Comparison of ENCODE assay signal across 1 cellular context in the genomic region with DNA sequence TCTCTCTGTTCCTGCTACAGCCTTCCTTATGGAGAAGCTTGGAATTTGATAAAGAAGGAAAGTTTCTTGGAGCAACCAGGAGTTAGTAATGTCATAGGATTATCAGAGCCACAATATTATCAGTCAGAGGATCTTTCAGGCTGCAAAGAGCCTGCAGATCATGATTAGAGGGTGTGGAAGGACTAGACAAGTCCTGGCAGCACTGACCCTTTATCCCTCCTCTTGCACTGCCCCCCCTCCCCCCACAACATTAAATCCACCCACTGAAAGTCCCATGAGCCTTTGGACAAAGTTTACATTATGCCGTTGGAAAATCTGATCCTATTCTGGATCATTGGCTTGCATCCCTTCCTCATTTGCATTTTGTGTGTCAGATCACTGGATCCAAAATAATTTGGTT.
TF ChIP-seq lines count a peak whose summit lies in the region.

No MANE protein-coding gene starts in this region.

TF ChIP-seq in HCT116, 20 proteins besides CTCF, POLR2A, EP300 and RAD21:
- TF ChIP-seq SRF (IDR thresholded peaks at IDR 0.05; ENCODE audit: low read depth) (no peak), ZNF274 (IDR thresholded peaks at IDR 0.05; ENCODE audit: low read depth, low read length) (no peak), ZFX (IDR thresholded peaks at IDR 0.05) (no peak), JUND (IDR thresholded peaks at IDR 0.05) (no peak), CBX3 (IDR thresholded peaks at IDR 0.05; ENCODE audit: low read depth) (no peak), ELF1 (IDR thresholded peaks at IDR 0.05; ENCODE audit: borderline replicate concordance, low read depth) (no peak), CEBPB (IDR thresholded peaks at IDR 0.05; ENCODE audit: low read depth) (no peak), TCF7L2 (IDR thresholded peaks at IDR 0.05; ENCODE audit: borderline replicate concordance, extremely low read depth, insufficient read depth, insufficient read length) (no peak), EZH2 (IDR thresholded peaks at IDR 0.05) (no peak), FOSL1 (IDR thresholded peaks at IDR 0.05; ENCODE audit: low read depth) (no peak), EGR1 (IDR thresholded peaks at IDR 0.05; ENCODE audit: low read depth) (no peak)
- TF ChIP-seq, protein P1, sequence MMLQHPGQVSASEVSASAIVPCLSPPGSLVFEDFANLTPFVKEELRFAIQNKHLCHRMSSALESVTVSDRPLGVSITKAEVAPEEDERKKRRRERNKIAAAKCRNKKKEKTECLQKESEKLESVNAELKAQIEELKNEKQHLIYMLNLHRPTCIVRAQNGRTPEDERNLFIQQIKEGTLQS (IDR thresholded peaks at IDR 0.05), result no peak
- TF ChIP-seq, protein P2, sequence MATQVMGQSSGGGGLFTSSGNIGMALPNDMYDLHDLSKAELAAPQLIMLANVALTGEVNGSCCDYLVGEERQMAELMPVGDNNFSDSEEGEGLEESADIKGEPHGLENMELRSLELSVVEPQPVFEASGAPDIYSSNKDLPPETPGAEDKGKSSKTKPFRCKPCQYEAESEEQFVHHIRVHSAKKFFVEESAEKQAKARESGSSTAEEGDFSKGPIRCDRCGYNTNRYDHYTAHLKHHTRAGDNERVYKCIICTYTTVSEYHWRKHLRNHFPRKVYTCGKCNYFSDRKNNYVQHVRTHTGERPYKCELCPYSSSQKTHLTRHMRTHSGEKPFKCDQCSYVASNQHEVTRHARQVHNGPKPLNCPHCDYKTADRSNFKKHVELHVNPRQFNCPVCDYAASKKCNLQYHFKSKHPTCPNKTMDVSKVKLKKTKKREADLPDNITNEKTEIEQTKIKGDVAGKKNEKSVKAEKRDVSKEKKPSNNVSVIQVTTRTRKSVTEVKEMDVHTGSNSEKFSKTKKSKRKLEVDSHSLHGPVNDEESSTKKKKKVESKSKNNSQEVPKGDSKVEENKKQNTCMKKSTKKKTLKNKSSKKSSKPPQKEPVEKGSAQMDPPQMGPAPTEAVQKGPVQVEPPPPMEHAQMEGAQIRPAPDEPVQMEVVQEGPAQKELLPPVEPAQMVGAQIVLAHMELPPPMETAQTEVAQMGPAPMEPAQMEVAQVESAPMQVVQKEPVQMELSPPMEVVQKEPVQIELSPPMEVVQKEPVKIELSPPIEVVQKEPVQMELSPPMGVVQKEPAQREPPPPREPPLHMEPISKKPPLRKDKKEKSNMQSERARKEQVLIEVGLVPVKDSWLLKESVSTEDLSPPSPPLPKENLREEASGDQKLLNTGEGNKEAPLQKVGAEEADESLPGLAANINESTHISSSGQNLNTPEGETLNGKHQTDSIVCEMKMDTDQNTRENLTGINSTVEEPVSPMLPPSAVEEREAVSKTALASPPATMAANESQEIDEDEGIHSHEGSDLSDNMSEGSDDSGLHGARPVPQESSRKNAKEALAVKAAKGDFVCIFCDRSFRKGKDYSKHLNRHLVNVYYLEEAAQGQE (IDR thresholded peaks at IDR 0.05; ENCODE audit: low read depth), result no peak
- TF ChIP-seq, protein P3, sequence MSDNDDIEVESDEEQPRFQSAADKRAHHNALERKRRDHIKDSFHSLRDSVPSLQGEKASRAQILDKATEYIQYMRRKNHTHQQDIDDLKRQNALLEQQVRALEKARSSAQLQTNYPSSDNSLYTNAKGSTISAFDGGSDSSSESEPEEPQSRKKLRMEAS (IDR thresholded peaks at IDR 0.05), result no peak
TF ChIP-seq in HCT116: peak in this region for 0.
